21 cellular contexts compared by ENCODE assay signal in the genomic region with DNA sequence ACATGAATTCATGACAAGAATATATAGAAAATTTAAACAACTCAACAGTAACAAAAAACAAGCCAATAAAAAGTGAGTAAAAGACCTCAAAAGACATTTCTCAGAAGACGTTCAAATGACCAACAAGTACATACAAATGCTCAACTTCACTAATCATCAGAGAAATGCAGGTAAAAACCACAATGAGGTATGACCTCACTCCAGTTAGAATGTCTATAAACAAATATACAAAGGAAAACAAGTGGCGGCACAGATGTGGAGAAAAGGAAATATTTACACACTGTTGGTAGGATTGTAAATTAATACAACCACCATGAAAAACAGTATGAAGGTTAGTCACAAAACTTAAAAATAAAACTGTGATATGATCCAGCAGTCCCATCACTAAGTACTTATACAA.
"Had no signal": no experiment of that assay in that cellular context is flagged by ENCODE, and none has a peak within 500 bp of the region (broad histone marks: within the 10 kb centered on the region; RNA-seq: fewer than 3 reads in every experiment).

No MANE protein-coding gene starts in this region.

- H3K4me1 Mint-ChIP-seq: activated CD4-positive, alpha-beta memory T cell treated with anti-CD3 and anti-CD28 coated beads, Interleukin-2, amount 10 ng/mL, durations not matched to agents 7 days and 5 days; activated naive CD4-positive, alpha-beta T cell treated with anti-CD3 and anti-CD28 coated beads, Interleukin-2, amount 10 ng/mL, durations not matched to agents 7 days and 5 days; central memory CD8-positive, alpha-beta T cell; naive thymus-derived CD4-positive, alpha-beta T cell; neural crest cell had no signal

- ATAC-seq: heart left ventricle; left colon; naive thymus-derived CD4-positive, alpha-beta T cell; sciatic nerve had no signal

- H3K36me3 ChIP-seq: brain microvascular endothelial cell, colonic mucosa, heart left ventricle, thoracic aorta had no signal

- H3K27me3 Mint-ChIP-seq: activated CD4-positive, alpha-beta memory T cell treated with anti-CD3 and anti-CD28 coated beads, Interleukin-2, amount 10 ng/mL, durations not matched to agents 7 days and 5 days; activated naive CD4-positive, alpha-beta T cell treated with anti-CD3 and anti-CD28 coated beads, Interleukin-2, amount 10 ng/mL, durations not matched to agents 7 days and 5 days; central memory CD8-positive, alpha-beta T cell; naive thymus-derived CD4-positive, alpha-beta T cell; type B pancreatic cell had no signal

- H3K4me3 ChIP-seq: colonic mucosa, heart left ventricle, thoracic aorta had no signal

- H3K36me3 Mint-ChIP-seq: activated naive CD4-positive, alpha-beta T cell treated with anti-CD3 and anti-CD28 coated beads, Interleukin-2, amount 10 ng/mL, durations not matched to agents 7 days and 5 days had no signal

- H3K27me3 ChIP-seq: brain microvascular endothelial cell, colonic mucosa, heart left ventricle had no signal

- H3K9me3 ChIP-seq: colonic mucosa had no signal

- DNase-seq: activated CD4-positive, alpha-beta memory T cell treated with anti-CD3 and anti-CD28 coated beads, Interleukin-2, amount 10 ng/mL, durations not matched to agents 7 days and 5 days; activated CD4-positive, alpha-beta T cell treated with anti-CD3 and anti-CD28 coated beads for 48 hours; activated CD4-positive, CD25-positive, alpha-beta regulatory T cell; activated effector memory CD4-positive, alpha-beta T cell treated with anti-CD3 and anti-CD28 coated beads, Interleukin-2, amount 50 U/mL, for 16 hours; activated naive CD4-positive, alpha-beta T cell treated with anti-CD3 and anti-CD28 coated beads, Interleukin-2, amount 10 ng/mL, durations not matched to agents 7 days and 5 days; amygdala; brain microvascular endothelial cell; colonic mucosa; heart left ventricle; left colon; naive thymus-derived CD4-positive, alpha-beta T cell; occipital lobe; small intestine; stimulated activated CD4-positive, alpha-beta T cell treated with anti-CD3 and anti-CD28 coated beads, Interleukin-15, amount 100 ng/mL, for 24 hours; stimulated activated naive CD4-positive, alpha-beta T cell had no signal

- H3K27ac ChIP-seq: brain microvascular endothelial cell, colonic mucosa, heart left ventricle, thoracic aorta had no signal

- H3K4me3 Mint-ChIP-seq: activated CD4-positive, alpha-beta memory T cell treated with anti-CD3 and anti-CD28 coated beads, Interleukin-2, amount 10 ng/mL, durations not matched to agents 7 days and 5 days; activated naive CD4-positive, alpha-beta T cell treated with anti-CD3 and anti-CD28 coated beads, Interleukin-2, amount 10 ng/mL, durations not matched to agents 7 days and 5 days; central memory CD8-positive, alpha-beta T cell; naive thymus-derived CD4-positive, alpha-beta T cell; neural crest cell; T-helper 1 cell treated with Interleukin-12 subunit alpha and Interleukin-12 subunit beta and Interleukin-4 antibody, amounts not matched to agents 30 μg/mL and 1 μg/mL, for 36 hours; type B pancreatic cell had no signal

- H3K27ac Mint-ChIP-seq: activated CD4-positive, alpha-beta memory T cell treated with anti-CD3 and anti-CD28 coated beads, Interleukin-2, amount 10 ng/mL, durations not matched to agents 7 days and 5 days; activated naive CD4-positive, alpha-beta T cell treated with anti-CD3 and anti-CD28 coated beads, Interleukin-2, amount 10 ng/mL, durations not matched to agents 7 days and 5 days; naive thymus-derived CD4-positive, alpha-beta T cell; T-helper 1 cell treated with Interleukin-12 subunit alpha and Interleukin-12 subunit beta and Interleukin-4 antibody, amounts not matched to agents 30 μg/mL and 1 μg/mL, for 36 hours; type B pancreatic cell had no signal

- H3K4me1 ChIP-seq: colonic mucosa, heart left ventricle had no signal
